18 cellular contexts compared by ENCODE assay signal in genomic region chr17:17677299-17678040, GRCh38. TPM values are rescaled to one million over a fixed set of nuclear protein-coding genes. Genes with fewer than 3 reads are reported as not detected.
DNase-seq lines count a peak whose midpoint lies in the region; ATAC-seq, FAIRE-seq and TF ChIP-seq lines count a peak whose summit lies in the region.
"Had no signal": no experiment of that assay in that cellular context is flagged by ENCODE, and none has a peak within 500 bp of the region (broad histone marks: within the 10 kb centered on the region; RNA-seq: fewer than 3 reads in every experiment).

No MANE protein-coding gene starts in this region.

- WGBS in HepG2 (ENCODE audit: low lambda C conversion rate): 0% methylated on average over 1 of the region's 2 CpGs
- 52% methylated on average over 2 of the region's 2 CpGs for whole genome bisulfite sequencing in right lobe of liver (ENCODE audit: insufficient coverage, low coverage, low lambda C conversion rate, missing lambda C conversion rate)

- TF ChIP-seq RAD21 in HepG2 (CRISPR knock-in tag; IDR thresholded peaks at IDR 0.05): no peak

- no peaks in the 10 kb centered on the region for H3K9me3 Mint-ChIP-seq in astrocyte (ENCODE audit: unreplicated experiment)
- no peaks in the 10 kb centered on the region for H3K9me3 Mint-ChIP-seq in activated CD4-positive, alpha-beta T cell treated with anti-CD3 and anti-CD28 coated beads for 36 hours (ENCODE audit: low read depth)
- H3K9me3 Mint-ChIP-seq: CD4-positive, CD25-positive, alpha-beta regulatory T cell; IgD-negative memory B cell had no signal

- H3K27ac Mint-ChIP-seq in astrocyte (ENCODE audit: unreplicated experiment): peak overlapping the region; percentile 34
- no peak overlapping the region for H3K27ac Mint-ChIP-seq in activated CD4-positive, alpha-beta T cell treated with anti-CD3 and anti-CD28 coated beads for 36 hours

- no peak overlapping the region for H2AFZ ChIP-seq in HepG2 (ENCODE audit: low read length)
- H2AFZ ChIP-seq in astrocyte (ENCODE audit: low read depth, low read length): no peak overlapping the region

- intact Hi-C loops in HepG2 (cut with micrococcal nuclease; ENCODE audit: unreplicated experiment) (no loop called here), right lobe of liver (cut with DNase I) (loop anchor here in 1 of 2 donors (10.0 kb wide), 1 partner anchor 187 kb away; no protein-coding TSS in a partner anchor)
- intact Hi-C loops in activated CD4-positive, alpha-beta T cell treated with anti-CD3 and anti-CD28 coated beads for 36 hours (cut with DNase I, micrococcal nuclease): no loop called here

- ATAC-seq in HepG2 (no peak), right lobe of liver (no peak), HG03159 (IDR thresholded peaks at IDR 0.05; ENCODE audit: unreplicated experiment) (no peak)
- no peak for ATAC-seq in activated CD4-positive, alpha-beta T cell treated with anti-CD3 and anti-CD28 coated beads for 36 hours

- TF ChIP-seq CTCF in HepG2 (CRISPR knock-in tag; IDR thresholded peaks at IDR 0.05) (no peak), right lobe of liver (IDR thresholded peaks at IDR 0.05) (no peak), astrocyte (IDR thresholded peaks at IDR 0.05; ENCODE audit: insufficient read depth, low read depth, low read length) (no peak)

- H3K4me1 ChIP-seq in HepG2 (ENCODE audit: insufficient read depth, low read length) (peaks cover 48% of the 10 kb centered on the region), right lobe of liver (no peaks in the 10 kb centered on the region), astrocyte (ENCODE audit: insufficient read depth, low read length) (peaks cover 7% of the 10 kb centered on the region)

- no peak overlapping the region for H3K27ac ChIP-seq in HepG2 (ENCODE audit: extremely low read length, insufficient read depth, low read length)
- H3K27ac ChIP-seq in right lobe of liver: no peak overlapping the region
- no peak overlapping the region for H3K27ac ChIP-seq in astrocyte (ENCODE audit: low read depth, low read length)

- no peaks in the 10 kb centered on the region; a peak in 1 of 5 replicates for H3K27me3 ChIP-seq in HepG2 (ENCODE audit: control insufficient read depth in 1 of 2, insufficient read depth in 2 of 2, low read length in 2 of 2)
- no peaks in the 10 kb centered on the region for H3K27me3 ChIP-seq in right lobe of liver
- no peaks in the 10 kb centered on the region for H3K27me3 ChIP-seq in astrocyte (ENCODE audit: insufficient read depth, low read length)

- no peak overlapping the region for H3K9ac ChIP-seq in HepG2 (ENCODE audit: insufficient read depth, low read depth, low read length)
- no peak overlapping the region for H3K9ac ChIP-seq in astrocyte (ENCODE audit: low read length)

- in situ Hi-C loops in HepG2 (cut with HindIII; ENCODE audit: extremely low pct_ligation_motif_present, low pct_unique_long_range_greater_than_20kb): no loop called here

- H4K20me1 ChIP-seq in HepG2 (ENCODE audit: insufficient read depth, low read length) (no peaks in the 10 kb centered on the region), astrocyte (ENCODE audit: insufficient read depth, low read length) (peaks cover 12% of the 10 kb centered on the region)

- no peak for TF ChIP-seq POLR2A in HepG2 (IDR thresholded peaks at IDR 0.05; ENCODE audit: insufficient read depth in 1 of 2, low read depth in 2 of 2, low read length in 2 of 2)
- no peak for TF ChIP-seq POLR2A in right lobe of liver (IDR thresholded peaks at IDR 0.05)

- CTCF ChIA-PET in HepG2 (lab: Yijun Ruan, JAX; ENCODE audit: low intra/inter-chr PET ratio, low total read pairs): no interaction called here
- CTCF ChIA-PET in activated CD4-positive, alpha-beta T cell treated with anti-CD3 and anti-CD28 coated beads for 36 hours (lab: Charles Lee): interaction anchor here (0.6 to 2.0 kb wide), 3 partner anchors 13 to 185 kb away, joined by 3 to 6 read pairs (median 3); no protein-coding TSS in a partner anchor

- no peaks in the 10 kb centered on the region for H3K9me3 ChIP-seq in HepG2 (ENCODE audit: low read length)
- no peaks in the 10 kb centered on the region for H3K9me3 ChIP-seq in right lobe of liver
- no peaks in the 10 kb centered on the region for H3K9me3 ChIP-seq in astrocyte (ENCODE audit: insufficient read depth, low read depth, low read length)

- POLR2A ChIA-PET in HepG2 (lab: Yijun Ruan, JAX): interaction anchor here (1.0 to 1.1 kb wide), 3 partner anchors 14 to 159 kb away, joined by 3 to 5 read pairs (median 3); partner anchors contain the start of gene SREBF1
- POLR2A ChIA-PET in activated CD4-positive, alpha-beta T cell treated with anti-CD3 and anti-CD28 coated beads for 36 hours (lab: Charles Lee): no interaction called here

- no peak for FAIRE-seq in HepG2 (lab: Jason Lieb, UNC)
- FAIRE-seq in astrocyte (lab: Jason Lieb, UNC): no peak
- FAIRE-seq: A204.1, D721Med had no signal

- TF ChIP-seq EP300 in HepG2 (IDR thresholded peaks at IDR 0.05; ENCODE audit: low read depth in 2 of 2, low read length in 2 of 2) (no peak), HepG2 (CRISPR knock-in tag; IDR thresholded peaks at IDR 0.05; ENCODE audit: borderline replicate concordance) (no peak)

- H3K4me3 ChIP-seq in HepG2 (replicated peaks in 1 of 3; ENCODE audit: insufficient read depth in 1 of 3, low read depth in 2 of 3, low read length in 3 of 3): no peak overlapping the region
- no peak overlapping the region for H3K4me3 ChIP-seq in right lobe of liver
- no peak overlapping the region for H3K4me3 ChIP-seq in astrocyte (ENCODE audit: insufficient read depth, low read depth, low read length)

- H3K4me2 ChIP-seq in HepG2 (ENCODE audit: low read depth, low read length): peak overlapping the region; percentile 10; the same call in 1 of the 2 replicates
- no peak overlapping the region for H3K4me2 ChIP-seq in astrocyte (ENCODE audit: low read length)

- peaks cover 19% of the 10 kb centered on the region for H3K4me1 Mint-ChIP-seq in astrocyte (ENCODE audit: low read depth, unreplicated experiment)
- H3K4me1 Mint-ChIP-seq in activated CD4-positive, alpha-beta T cell treated with anti-CD3 and anti-CD28 coated beads for 36 hours: peaks cover 18% of the 10 kb centered on the region

- H3K36me3 ChIP-seq in HepG2 (replicated peaks in 1 of 2; ENCODE audit: control insufficient read depth in 1 of 2, insufficient read depth in 2 of 2, low read length in 2 of 2) (no peaks in the 10 kb centered on the region), right lobe of liver (no peaks in the 10 kb centered on the region), astrocyte (ENCODE audit: insufficient read depth, low read length) (no peaks in the 10 kb centered on the region)

- peaks cover 21% of the 10 kb centered on the region for H3K27me3 Mint-ChIP-seq in astrocyte (ENCODE audit: low read depth, unreplicated experiment)
- H3K27me3 Mint-ChIP-seq in activated CD4-positive, alpha-beta T cell treated with anti-CD3 and anti-CD28 coated beads for 36 hours: no peaks in the 10 kb centered on the region

- peaks cover 4% of the 10 kb centered on the region for H3K79me2 ChIP-seq in HepG2 (ENCODE audit: insufficient read depth, low read length)
- H3K79me2 ChIP-seq in astrocyte (ENCODE audit: insufficient read depth, low read length): peaks cover 9% of the 10 kb centered on the region

- DNase-seq in HepG2 (ENCODE audit: low spot score): no peak
- no peak for DNase-seq in right lobe of liver
- no peak for DNase-seq in astrocyte (ENCODE audit: low read depth)
- DNase-seq in islet precursor cell: peak; percentile 59
- no peak for DNase-seq in activated CD4-positive, alpha-beta T cell treated with anti-CD3 and anti-CD28 coated beads for 36 hours
- DNase-seq in DMS53 treated with DMSO at 0.1 percent for 48 hours (lab: John Stamatoyannopoulos, UW; ENCODE audit: unreplicated experiment): no peak
- DNase-seq in NCI-H2081 treated with DMSO at 0.1 percent for 48 hours (lab: John Stamatoyannopoulos, UW): no peak
- DNase-seq: CD4-positive, CD25-positive, alpha-beta regulatory T cell; DND-41; GDM1; NCI-H1436; NCI-H2227 treated with DMSO at 0.1 percent for 48 hours; NCI-H524 treated with DMSO at 0.1 percent for 48 hours; OCI-M1 had no signal

- no peak overlapping the region for H3K4me3 Mint-ChIP-seq in astrocyte (ENCODE audit: unreplicated experiment)
- no peak overlapping the region for H3K4me3 Mint-ChIP-seq in activated CD4-positive, alpha-beta T cell treated with anti-CD3 and anti-CD28 coated beads for 36 hours

- no TSS peak for BruUV-seq in HepG2 (replicated peaks; lab: Mats Ljungman, UMichigan)

- no peaks in the 10 kb centered on the region for H3K36me3 Mint-ChIP-seq in astrocyte (ENCODE audit: low read depth, unreplicated experiment)
- H3K36me3 Mint-ChIP-seq in activated CD4-positive, alpha-beta T cell treated with anti-CD3 and anti-CD28 coated beads for 36 hours (ENCODE audit: low read depth): no peaks in the 10 kb centered on the region
- H3K36me3 Mint-ChIP-seq: CD4-positive, CD25-positive, alpha-beta regulatory T cell; IgD-negative memory B cell had no signal

TF ChIP-seq in HepG2, 621 proteins besides CTCF, POLR2A, EP300 and RAD21 (continues in another document):
- TF ChIP-seq ZNF772 (CRISPR knock-in tag; IDR thresholded peaks at IDR 0.05): no peak

RNA-seq across cellular contexts. Expression of gene RAI1, which starts 3.8 kb away (rescaled TPM):
- total RNA-seq in HepG2 (2016; rRNA removed; fragmentation: Illumina TruSeq; extraction: Trizol) (5.1 and 5.2 TPM in 2 replicates), right lobe of liver (10 to 100 TPM in 2 of 6 experiments, 1 to 10 TPM in 4; 6.1 to 14.5 (median 8.4) TPM), astrocyte (39.1 and 39.8 TPM in 2 replicates)
- total RNA-seq in HepG2 (2016; cell fraction: cytosol; rRNA removed; fragmentation: Illumina TruSeq; extraction: Trizol; ENCODE audit: low read depth): 2.6 and 3.4 TPM in 2 replicates
- 5.2 and 5.4 TPM in 2 replicates for total RNA-seq in HepG2 (2016; cell fraction: insoluble cytoplasmic fraction; rRNA removed; fragmentation: Illumina TruSeq; extraction: Trizol)
- 4.3 and 5.6 TPM in 2 replicates for total RNA-seq in HepG2 (2016; cell fraction: membrane; rRNA removed; fragmentation: Illumina TruSeq; extraction: Trizol)
- total RNA-seq in HepG2 (2016; cell fraction: nucleus; rRNA removed; fragmentation: Illumina TruSeq; extraction: Trizol): 7.2 and 9.2 TPM in 2 replicates
- 3.4 and 3.9 TPM in 2 replicates for polyA plus RNA-seq in HepG2 (2011; rRNA removed)
- 1.9 and 2.7 TPM in 2 replicates for polyA plus RNA-seq in HepG2 (2011; cell fraction: cytosol; rRNA removed)
- polyA plus RNA-seq in HepG2 (2011; cell fraction: nucleus; rRNA removed): 15.5 and 22.7 TPM in 2 replicates
- 6.0 and 9.1 TPM in 2 replicates for polyA plus RNA-seq in HepG2 (2012)
- polyA plus RNA-seq in HepG2 (2016; cell fraction: cytosol; fragmentation: Illumina TruSeq; extraction: Trizol; ENCODE audit: low read depth): 3.8 and 4.7 TPM in 2 replicates
- 8.3 and 10.1 TPM in 2 replicates for polyA plus RNA-seq in HepG2 (2016; cell fraction: insoluble cytoplasmic fraction; fragmentation: Illumina TruSeq; extraction: Trizol; ENCODE audit: low read depth)
- 5.1 and 5.2 TPM in 2 replicates for polyA plus RNA-seq in HepG2 (2016; cell fraction: membrane; fragmentation: Illumina TruSeq; extraction: Trizol; ENCODE audit: low read depth)
- 24.6 and 26.3 TPM in 2 replicates for polyA plus RNA-seq in HepG2 (2016; cell fraction: nucleus; fragmentation: Illumina TruSeq; extraction: Trizol; ENCODE audit: insufficient read depth, low read depth)
- polyA minus RNA-seq in HepG2 (2011; rRNA and poly(A)+ RNA removed; ENCODE audit: low replicate concordance): 7.4 and 12.2 TPM in 2 replicates
- 6.2 and 6.7 TPM in 2 replicates for polyA minus RNA-seq in HepG2 (2011; cell fraction: cytosol; rRNA and poly(A)+ RNA removed)
- polyA minus RNA-seq in HepG2 (2011; cell fraction: nucleus; rRNA and poly(A)+ RNA removed): 9.0 and 12.1 TPM in 2 replicates
- 10 to 100 TPM; 13.6 to 16.4 TPM for total RNA-seq in activated CD4-positive, alpha-beta T cell treated with anti-CD3 and anti-CD28 coated beads for 36 hours
